14 cellular contexts compared by ENCODE assay signal in genomic region chr9:26271495-26272122, GRCh38.
DNase-seq lines count a peak whose midpoint lies in the region.
"Had no signal": no experiment of that assay in that cellular context is flagged by ENCODE, and none has a peak within 500 bp of the region (broad histone marks: within the 10 kb centered on the region; RNA-seq: fewer than 3 reads in every experiment).

No MANE protein-coding gene starts in this region.

- no peaks in the 10 kb centered on the region for H3K36me3 ChIP-seq in H7 (replicated peaks; ENCODE audit: control insufficient read depth, insufficient read depth, low read length)
- H3K36me3 ChIP-seq: Peyer's patch had no signal

- DNase-seq in COR-L47 (lab: John Stamatoyannopoulos, UW): peak; percentile 38
- DNase-seq in NCI-H1105 treated with DMSO at 0.1 percent for 48 hours (lab: John Stamatoyannopoulos, UW): peak; percentile 9
- DNase-seq in SK-N-DZ (ENCODE audit: low spot score): peak; percentile 0
- DNase-seq in left kidney (ENCODE audit: low read depth, low spot score): peak; percentile 76
- no peak for DNase-seq in H7
- no peak for DNase-seq in NOMO-1 treated with dmso at 0.1 percent for 144 hours (lab: John Stamatoyannopoulos, UW; ENCODE audit: unreplicated experiment)
- no peak for DNase-seq in NCI-H1417 (lab: John Stamatoyannopoulos, UW)
- DNase-seq: Caco-2, NCI-H1048, NCI-H2029, NCI-H345, NCI-H526 treated with DMSO at 0.1 percent for 48 hours, Peyer's patch had no signal

- H3K4me3 ChIP-seq in H7 (ENCODE audit: insufficient read depth, low read depth, low read length): no peak overlapping the region
- H3K4me3 ChIP-seq: GM12878, Peyer's patch had no signal

- no peaks in the 10 kb centered on the region for H3K27me3 ChIP-seq in H7 (ENCODE audit: control insufficient read depth, insufficient read depth, low read length)
- H3K27me3 ChIP-seq: Peyer's patch had no signal

Comparison
In these comparisons a context has a peak if more than half of its experiments do, and no peak if none do; other contexts are left out.
1. DNase-seq: peak in COR-L47 (single experiment), NCI-H1105 treated with DMSO at 0.1 percent for 48 hours (single experiment), SK-N-DZ (single experiment) and left kidney (single experiment); none in H7 (single experiment), NOMO-1 treated with dmso at 0.1 percent for 144 hours (single experiment) and NCI-H1417 (0 of 3).